In genomic region chr10:119293368-119293767, GRCh38 we compare ENCODE assay signal across 19 cellular contexts.
DNase-seq lines count a peak whose midpoint lies in the region; ATAC-seq and TF ChIP-seq lines count a peak whose summit lies in the region.
"Had no signal": no experiment of that assay in that cellular context is flagged by ENCODE, and none has a peak within 500 bp of the region (broad histone marks: within the 10 kb centered on the region; RNA-seq: fewer than 3 reads in every experiment).

No MANE protein-coding gene starts in this region.

- WGBS in mesenchymal stem cell, result 97% methylated on average over 6 of the region's 6 CpGs

- no peak overlapping the region for H3K14ac ChIP-seq in mesenchymal stem cell (ENCODE audit: low read length in 2 of 2)

- peak overlapping the region; percentile 60 for H3K27ac Mint-ChIP-seq in activated CD8-positive, alpha-beta memory T cell treated with anti-CD3 and anti-CD28 coated beads, Interleukin-2, amount 10 ng/mL, durations not matched to agents 7 days and 5 days
- H3K27ac Mint-ChIP-seq in CD8-positive, alpha-beta T cell, result peak overlapping the region; percentile 96
- H3K27ac Mint-ChIP-seq in activated CD8-positive, alpha-beta T cell treated with anti-CD3 and anti-CD28 coated beads, Interleukin-2, amount 10 ng/mL, durations not matched to agents 7 days and 5 days, result peak overlapping the region; percentile 78
- H3K27ac Mint-ChIP-seq in naive thymus-derived CD8-positive, alpha-beta T cell, result peak overlapping the region; percentile 86 to 97 (median 94)
- H3K27ac Mint-ChIP-seq in endothelial cell (ENCODE audit: unreplicated experiment), result no peak overlapping the region

- H2BK120ac ChIP-seq in mesenchymal stem cell (ENCODE audit: low read depth, low read length), result no peak overlapping the region

- H3K36me3 Mint-ChIP-seq in activated CD8-positive, alpha-beta memory T cell treated with anti-CD3 and anti-CD28 coated beads, Interleukin-2, amount 10 ng/mL, durations not matched to agents 7 days and 5 days, result peaks cover 24% of the 10 kb centered on the region
- peaks cover 12% of the 10 kb centered on the region for H3K36me3 Mint-ChIP-seq in CD8-positive, alpha-beta T cell
- peaks cover 16% of the 10 kb centered on the region for H3K36me3 Mint-ChIP-seq in activated CD8-positive, alpha-beta T cell treated with anti-CD3 and anti-CD28 coated beads, Interleukin-2, amount 10 ng/mL, durations not matched to agents 7 days and 5 days (ENCODE audit: low read depth)
- H3K36me3 Mint-ChIP-seq in naive thymus-derived CD8-positive, alpha-beta T cell, result peaks cover 2 to 13% (median 6%) of the 10 kb centered on the region in 3 donors
- peaks cover 57% of the 10 kb centered on the region for H3K36me3 Mint-ChIP-seq in endothelial cell (ENCODE audit: low read depth, unreplicated experiment)

- H2BK5ac ChIP-seq in mesenchymal stem cell (ENCODE audit: low read depth, low read length, poor library complexity, severe bottlenecking), result no peak overlapping the region

- intact Hi-C loops in CD8-positive, alpha-beta T cell (cut with DNase I, micrococcal nuclease), result no loop called here

- no peaks in the 10 kb centered on the region for H3K9me3 ChIP-seq in CD8-positive, alpha-beta T cell (ENCODE audit: low read length)
- H3K9me3 ChIP-seq in mesenchymal stem cell (ENCODE audit: control insufficient read depth, low read length), result peaks cover 3% of the 10 kb centered on the region
- H3K9me3 ChIP-seq: lower lobe of right lung, pancreas had no signal

- no peak overlapping the region for H3K4me3 Mint-ChIP-seq in activated CD8-positive, alpha-beta memory T cell treated with anti-CD3 and anti-CD28 coated beads, Interleukin-2, amount 10 ng/mL, durations not matched to agents 7 days and 5 days
- H3K4me3 Mint-ChIP-seq in CD8-positive, alpha-beta T cell, result peak overlapping the region; percentile 58
- no peak overlapping the region for H3K4me3 Mint-ChIP-seq in activated CD8-positive, alpha-beta T cell treated with anti-CD3 and anti-CD28 coated beads, Interleukin-2, amount 10 ng/mL, durations not matched to agents 7 days and 5 days
- peak overlapping the region in 9 of 10 donors; percentile 51 to 80 (median 67) for H3K4me3 Mint-ChIP-seq in naive thymus-derived CD8-positive, alpha-beta T cell
- no peak overlapping the region for H3K4me3 Mint-ChIP-seq in endothelial cell (ENCODE audit: unreplicated experiment)

- POLR2A ChIA-PET in CD8-positive, alpha-beta T cell (lab: Charles Lee), result interaction anchor here (0.7 to 1.8 kb wide), 3 partner anchors 9 to 620 kb away, joined by 3 to 8 read pairs (median 6); no protein-coding TSS in a partner anchor
- POLR2A ChIA-PET in activated CD8-positive, alpha-beta T cell treated with anti-CD3 and anti-CD28 coated beads, Interleukin-2, amount 10 ng/mL, durations not matched to agents 7 days and 5 days (lab: Charles Lee), result interaction anchor here (1.1 kb wide), 1 partner anchor 10 kb away, joined by 3 read pairs; no protein-coding TSS in a partner anchor
- POLR2A ChIA-PET in naive thymus-derived CD8-positive, alpha-beta T cell (lab: Charles Lee), result interaction anchor here (0.7 to 1.4 kb wide), 6 partner anchors 9 to 86 kb away, joined by 3 to 7 read pairs (median 4); partner anchors contain the start of gene GRK5

- H4K91ac ChIP-seq in mesenchymal stem cell (ENCODE audit: low read length), result no peak overlapping the region

- H3K9me3 Mint-ChIP-seq in activated CD8-positive, alpha-beta memory T cell treated with anti-CD3 and anti-CD28 coated beads, Interleukin-2, amount 10 ng/mL, durations not matched to agents 7 days and 5 days (ENCODE audit: low read depth), result no peaks in the 10 kb centered on the region
- H3K9me3 Mint-ChIP-seq in CD8-positive, alpha-beta T cell, result no peaks in the 10 kb centered on the region
- H3K9me3 Mint-ChIP-seq in activated CD8-positive, alpha-beta T cell treated with anti-CD3 and anti-CD28 coated beads, Interleukin-2, amount 10 ng/mL, durations not matched to agents 7 days and 5 days (ENCODE audit: insufficient read depth), result peaks cover 7% of the 10 kb centered on the region
- peaks cover 0 to 9% (median 3%) of the 10 kb centered on the region in 9 donors for H3K9me3 Mint-ChIP-seq in naive thymus-derived CD8-positive, alpha-beta T cell
- no peaks in the 10 kb centered on the region for H3K9me3 Mint-ChIP-seq in endothelial cell (ENCODE audit: unreplicated experiment)

- no peak overlapping the region for H3K4ac ChIP-seq in mesenchymal stem cell (ENCODE audit: low read depth in 1 of 2, low read length in 2 of 2)

- no peak overlapping the region for H3K9ac ChIP-seq in mesenchymal stem cell (ENCODE audit: low read length)

- no peak overlapping the region for H3K4me3 ChIP-seq in CD8-positive, alpha-beta T cell (ENCODE audit: low read depth, low read length)
- no peak overlapping the region for H3K4me3 ChIP-seq in mesenchymal stem cell (ENCODE audit: insufficient read depth in 1 of 2, low read depth in 1 of 2, low read length in 2 of 2)
- H3K4me3 ChIP-seq: heart left ventricle, lower lobe of right lung, pancreas had no signal

- H2AK5ac ChIP-seq in mesenchymal stem cell (ENCODE audit: low read length, severe bottlenecking), result no peak overlapping the region

- H3K4me2 ChIP-seq in mesenchymal stem cell (ENCODE audit: low read length, poor library complexity, severe bottlenecking), result no peak overlapping the region

- no peak overlapping the region for H3K23ac ChIP-seq in mesenchymal stem cell (ENCODE audit: low read length in 2 of 2)

- TF ChIP-seq CTCF in CD8-positive, alpha-beta T cell (IDR thresholded peaks at IDR 0.05), result no peak
- no peak for TF ChIP-seq CTCF in endothelial cell (IDR thresholded peaks at IDR 0.05; ENCODE audit: unreplicated experiment)

- H3K36me3 ChIP-seq in CD8-positive, alpha-beta T cell (ENCODE audit: insufficient read depth, low read length), result no peaks in the 10 kb centered on the region
- H3K36me3 ChIP-seq in mesenchymal stem cell (ENCODE audit: control insufficient read depth in 1 of 2, insufficient read depth in 2 of 2, low read depth in 1 of 2, low read length in 2 of 2), result peaks cover 0 to 10% of the 10 kb centered on the region in 2 experiments
- H3K36me3 ChIP-seq: lower lobe of right lung, pancreas had no signal

- H2BK12ac ChIP-seq in mesenchymal stem cell (ENCODE audit: low read length in 2 of 2), result no peak overlapping the region

- no peak overlapping the region for H3K18ac ChIP-seq in mesenchymal stem cell (ENCODE audit: low read depth in 1 of 2, low read length in 2 of 2)

- DNase-seq in activated CD8-positive, alpha-beta memory T cell treated with anti-CD3 and anti-CD28 coated beads, Interleukin-2, amount 10 ng/mL, durations not matched to agents 7 days and 5 days, result no peak
- DNase-seq in activated CD8-positive, alpha-beta memory T cell treated with anti-CD3 and anti-CD28 coated beads, Interleukin-2, amount 50 U/mL, for 48 hours, result no peak
- no peak for DNase-seq in CD8-positive, alpha-beta T cell
- DNase-seq in activated CD8-positive, alpha-beta T cell treated with anti-CD3 and anti-CD28 coated beads, Interleukin-2, amount 10 ng/mL, durations not matched to agents 7 days and 5 days, result no peak
- no peak for DNase-seq in naive thymus-derived CD8-positive, alpha-beta T cell
- DNase-seq in mesenchymal stem cell (no peak), amygdala (lab: John Stamatoyannopoulos, UW) (no peak), endothelial cell (ENCODE audit: low spot score) (no peak)
- DNase-seq: activated gamma-delta T cell; DMS153; Karpas-422; lower lobe of right lung; NCI-H1092; NCI-H2081 treated with DMSO at 0.1 percent for 48 hours; NCI-H510A treated with DMSO at 0.1 percent for 48 hours; stimulated activated CD4-positive, alpha-beta T cell treated with anti-CD3 and anti-CD28 coated beads, Interleukin-2, amount 100 ng/mL, for 24 hours had no signal

- H4K8ac ChIP-seq in mesenchymal stem cell (ENCODE audit: low read length), result no peak overlapping the region

- H3K4me1 ChIP-seq in CD8-positive, alpha-beta T cell (ENCODE audit: insufficient read depth, low read length), result peaks cover 52% of the 10 kb centered on the region
- H3K4me1 ChIP-seq in mesenchymal stem cell (ENCODE audit: control insufficient read depth, insufficient read depth, low read depth, low read length), result peaks cover 7% of the 10 kb centered on the region

- CTCF ChIA-PET in activated CD8-positive, alpha-beta memory T cell treated with anti-CD3 and anti-CD28 coated beads, Interleukin-2, amount 10 ng/mL, durations not matched to agents 7 days and 5 days (lab: Charles Lee), result interaction anchor here (0.9 to 1.2 kb wide), 3 partner anchors 12 to 123 kb away, joined by 3 to 6 read pairs (median 3); no protein-coding TSS in a partner anchor
- CTCF ChIA-PET in CD8-positive, alpha-beta T cell (lab: Charles Lee), result interaction anchor here (0.9 to 3.4 kb wide), 3 partner anchors 8 to 84 kb away, joined by 3 to 14 read pairs (median 5); no protein-coding TSS in a partner anchor
- CTCF ChIA-PET in activated CD8-positive, alpha-beta T cell treated with anti-CD3 and anti-CD28 coated beads, Interleukin-2, amount 10 ng/mL, durations not matched to agents 7 days and 5 days (lab: Charles Lee), result interaction anchor here (1.4 kb wide), 1 partner anchor 13 kb away, joined by 7 read pairs; no protein-coding TSS in a partner anchor

- H3K27ac ChIP-seq in CD8-positive, alpha-beta T cell (ENCODE audit: low read depth, low read length), result no peak overlapping the region
- H3K27ac ChIP-seq in mesenchymal stem cell (ENCODE audit: low read length, poor library complexity, severe bottlenecking), result no peak overlapping the region
- H3K27ac ChIP-seq: C4-2B, pancreas had no signal

- peaks cover 24% of the 10 kb centered on the region for H3K79me1 ChIP-seq in mesenchymal stem cell (replicated peaks; ENCODE audit: low read length, poor library complexity, severe bottlenecking)

- H3K27me3 Mint-ChIP-seq in activated CD8-positive, alpha-beta memory T cell treated with anti-CD3 and anti-CD28 coated beads, Interleukin-2, amount 10 ng/mL, durations not matched to agents 7 days and 5 days, result no peaks in the 10 kb centered on the region
- no peaks in the 10 kb centered on the region for H3K27me3 Mint-ChIP-seq in CD8-positive, alpha-beta T cell (ENCODE audit: low read depth)
- peaks cover 2% of the 10 kb centered on the region for H3K27me3 Mint-ChIP-seq in activated CD8-positive, alpha-beta T cell treated with anti-CD3 and anti-CD28 coated beads, Interleukin-2, amount 10 ng/mL, durations not matched to agents 7 days and 5 days (ENCODE audit: low read depth)
- no peaks in the 10 kb centered on the region for H3K27me3 Mint-ChIP-seq in naive thymus-derived CD8-positive, alpha-beta T cell
- H3K27me3 Mint-ChIP-seq in endothelial cell (ENCODE audit: unreplicated experiment), result peaks cover 15% of the 10 kb centered on the region

- no peaks in the 10 kb centered on the region for H3K27me3 ChIP-seq in CD8-positive, alpha-beta T cell (ENCODE audit: insufficient read depth, low read length)
- H3K27me3 ChIP-seq in mesenchymal stem cell (ENCODE audit: control insufficient read depth in 1 of 2, insufficient read depth in 1 of 2, low read length in 2 of 2), result no peaks in the 10 kb centered on the region
- H3K27me3 ChIP-seq: heart left ventricle, pancreas had no signal

- peaks cover 46% of the 10 kb centered on the region for H3K4me1 Mint-ChIP-seq in activated CD8-positive, alpha-beta memory T cell treated with anti-CD3 and anti-CD28 coated beads, Interleukin-2, amount 10 ng/mL, durations not matched to agents 7 days and 5 days
- peaks cover 48% of the 10 kb centered on the region for H3K4me1 Mint-ChIP-seq in CD8-positive, alpha-beta T cell (ENCODE audit: low read depth)
- peaks cover 45% of the 10 kb centered on the region for H3K4me1 Mint-ChIP-seq in activated CD8-positive, alpha-beta T cell treated with anti-CD3 and anti-CD28 coated beads, Interleukin-2, amount 10 ng/mL, durations not matched to agents 7 days and 5 days (ENCODE audit: low read depth)
- peaks cover 33 to 57% (median 52%) of the 10 kb centered on the region in 4 donors for H3K4me1 Mint-ChIP-seq in naive thymus-derived CD8-positive, alpha-beta T cell
- peaks cover 42% of the 10 kb centered on the region for H3K4me1 Mint-ChIP-seq in endothelial cell (ENCODE audit: unreplicated experiment)

- H2BK15ac ChIP-seq in mesenchymal stem cell (ENCODE audit: low read depth, poor library complexity, severe bottlenecking), result no peak overlapping the region

- no peak for ATAC-seq in activated CD8-positive, alpha-beta memory T cell treated with anti-CD3 and anti-CD28 coated beads, Interleukin-2, amount 10 ng/mL, durations not matched to agents 7 days and 5 days
- ATAC-seq in CD8-positive, alpha-beta T cell, result no peak
- ATAC-seq in activated CD8-positive, alpha-beta T cell treated with anti-CD3 and anti-CD28 coated beads, Interleukin-2, amount 10 ng/mL, durations not matched to agents 7 days and 5 days, result no peak
- no peak for ATAC-seq in naive thymus-derived CD8-positive, alpha-beta T cell
- ATAC-seq: heart left ventricle, lower lobe of right lung, pancreas had no signal

- H2AFZ ChIP-seq in mesenchymal stem cell (ENCODE audit: low read depth, low read length), result no peak overlapping the region

Comparison
In these comparisons a context has a peak if more than half of its experiments do, and no peak if none do; other contexts are left out.
1. H3K4me3 Mint-ChIP-seq: peak in CD8-positive, alpha-beta T cell (single experiment) and naive thymus-derived CD8-positive, alpha-beta T cell (9 of 10); none in activated CD8-positive, alpha-beta memory T cell treated with anti-CD3 and anti-CD28 coated beads, Interleukin-2, amount 10 ng/mL, durations not matched to agents 7 days and 5 days (single experiment), activated CD8-positive, alpha-beta T cell treated with anti-CD3 and anti-CD28 coated beads, Interleukin-2, amount 10 ng/mL, durations not matched to agents 7 days and 5 days (single experiment) and endothelial cell (single experiment).